ENCODE assay signal across 8 cellular contexts in genomic region chr3:176872771-176873209, GRCh38.
DNase-seq lines count a peak whose midpoint lies in the region; ATAC-seq and TF ChIP-seq lines count a peak whose summit lies in the region.

No MANE protein-coding gene starts in this region.

- no peaks in the 10 kb centered on the region for H3K36me3 ChIP-seq in CD4-positive, CD25-positive, alpha-beta regulatory T cell (ENCODE audit: control insufficient read depth, insufficient read depth, low read length)
- no peaks in the 10 kb centered on the region for H3K36me3 ChIP-seq in osteoblast (ENCODE audit: insufficient read depth, low read length)

- H3K9me3 Mint-ChIP-seq in CD4-positive, CD25-positive, alpha-beta regulatory T cell: peaks cover 0 to 12% (median 1%) of the 10 kb centered on the region in 7 donors
- H3K9me3 Mint-ChIP-seq in type B pancreatic cell: peaks cover 4% of the 10 kb centered on the region

- H3K79me2 ChIP-seq in osteoblast (ENCODE audit: insufficient read depth, low read length): no peaks in the 10 kb centered on the region

- H3K9me3 ChIP-seq in CD4-positive, CD25-positive, alpha-beta regulatory T cell (ENCODE audit: control insufficient read depth in 2 of 2, low read length in 2 of 2): no peaks in the 10 kb centered on the region
- H3K9me3 ChIP-seq in osteoblast (ENCODE audit: low read depth, low read length): no peaks in the 10 kb centered on the region

- no peak overlapping the region for H3K4me3 ChIP-seq in CD4-positive, CD25-positive, alpha-beta regulatory T cell (ENCODE audit: low read depth, low read length)
- H3K4me3 ChIP-seq in fibroblast of mammary gland (ENCODE audit: control insufficient read depth, low read depth, low read length) (no peak overlapping the region), osteoblast (ENCODE audit: insufficient read depth, low read length) (no peak overlapping the region)

- H3K27ac ChIP-seq in CD4-positive, CD25-positive, alpha-beta regulatory T cell (ENCODE audit: insufficient read depth, low read length, poor library complexity, severe bottlenecking): no peak overlapping the region
- H3K27ac ChIP-seq in osteoblast (ENCODE audit: low read depth, low read length): no peak overlapping the region

- no peaks in the 10 kb centered on the region for H3K27me3 ChIP-seq in CD4-positive, CD25-positive, alpha-beta regulatory T cell (ENCODE audit: control insufficient read depth, insufficient read depth, low read length)
- H3K27me3 ChIP-seq in osteoblast (ENCODE audit: insufficient read depth, low read length): no peaks in the 10 kb centered on the region

- H4K20me1 ChIP-seq in osteoblast (ENCODE audit: insufficient read depth, low read length): no peaks in the 10 kb centered on the region

- TF ChIP-seq CTCF in fibroblast of mammary gland (conservative IDR thresholded peaks at IDR 0.05; ENCODE audit: control insufficient read depth, insufficient read depth, low read depth, low read length) (peak; percentile 96), osteoblast (IDR thresholded peaks at IDR 0.05; ENCODE audit: extremely low read depth, low read depth, low read length) (peak; percentile 86), type B pancreatic cell (conservative IDR thresholded peaks at IDR 0.05) (peak; percentile 84)

- peak; percentile 57 to 60 for ATAC-seq in CD4-positive, CD25-positive, alpha-beta regulatory T cell (ENCODE audit: low read depth in 2 of 2)
- ATAC-seq in HG03175 (IDR thresholded peaks at IDR 0.05; ENCODE audit: unreplicated experiment): peak; percentile 97

- H3K4me1 Mint-ChIP-seq in CD4-positive, CD25-positive, alpha-beta regulatory T cell: peaks cover 0 to 9% (median 6%) of the 10 kb centered on the region in 4 donors
- no peaks in the 10 kb centered on the region for H3K4me1 Mint-ChIP-seq in type B pancreatic cell (ENCODE audit: unreplicated experiment)

- DNase-seq in CD4-positive, CD25-positive, alpha-beta regulatory T cell: peak; percentile 15 to 70 (median 45)
- DNase-seq in GM19240 (ENCODE audit: insufficient read length, low spot score) (peak; percentile 11), NCI-H748 treated with DMSO at 0.1 percent for 48 hours (lab: John Stamatoyannopoulos, UW) (peak; percentile 9), fibroblast of mammary gland (ENCODE audit: low read depth) (peak; percentile 59), osteoblast (ENCODE audit: insufficient read length, low spot score, missing footprints) (no peak), type B pancreatic cell (ENCODE audit: extremely low spot score, unreplicated experiment) (no peak)
- DNase-seq in activated CD8-positive, alpha-beta memory T cell treated with anti-CD3 and anti-CD28 coated beads, Interleukin-2, amount 50 U/mL, for 4 hours: peak; percentile 49

- peak overlapping the region; percentile 39 for H3K4me2 ChIP-seq in osteoblast (ENCODE audit: insufficient read depth, low read length)

- H3K27me3 Mint-ChIP-seq in CD4-positive, CD25-positive, alpha-beta regulatory T cell: no peaks in the 10 kb centered on the region
- H3K27me3 Mint-ChIP-seq in type B pancreatic cell: no peaks in the 10 kb centered on the region

- peak overlapping the region; percentile 8 for H2AFZ ChIP-seq in osteoblast (ENCODE audit: low read length)

- no peaks in the 10 kb centered on the region for H3K36me3 Mint-ChIP-seq in CD4-positive, CD25-positive, alpha-beta regulatory T cell
- H3K36me3 Mint-ChIP-seq in type B pancreatic cell: no peaks in the 10 kb centered on the region

- peak overlapping the region in 1 of 3 donors; percentile 16 for H3K27ac Mint-ChIP-seq in CD4-positive, CD25-positive, alpha-beta regulatory T cell
- peak overlapping the region; percentile 53 for H3K27ac Mint-ChIP-seq in type B pancreatic cell

- H3K4me1 ChIP-seq in CD4-positive, CD25-positive, alpha-beta regulatory T cell (ENCODE audit: control insufficient read depth, insufficient read depth, low read length, poor library complexity, severe bottlenecking): no peaks in the 10 kb centered on the region
- no peaks in the 10 kb centered on the region for H3K4me1 ChIP-seq in osteoblast (ENCODE audit: insufficient read depth, low read length)

- no peak overlapping the region for H3K4me3 Mint-ChIP-seq in CD4-positive, CD25-positive, alpha-beta regulatory T cell
- H3K4me3 Mint-ChIP-seq in type B pancreatic cell: no peak overlapping the region

Comparison
In these comparisons a context has a peak if more than half of its experiments do, and no peak if none do; other contexts are left out.
1. DNase-seq: peak in CD4-positive, CD25-positive, alpha-beta regulatory T cell (3 of 3), GM19240 (single experiment), NCI-H748 treated with DMSO at 0.1 percent for 48 hours (single experiment), activated CD8-positive, alpha-beta memory T cell treated with anti-CD3 and anti-CD28 coated beads, Interleukin-2, amount 50 U/mL, for 4 hours (single experiment) and fibroblast of mammary gland (single experiment); none in osteoblast (single experiment) and type B pancreatic cell (single experiment).
2. Peak in every context shown above with its lines, with median percentiles within 50 percentile points of each other: CTCF ChIP-seq.